ENCODE assay signal across 6 cellular contexts in the genomic region with DNA sequence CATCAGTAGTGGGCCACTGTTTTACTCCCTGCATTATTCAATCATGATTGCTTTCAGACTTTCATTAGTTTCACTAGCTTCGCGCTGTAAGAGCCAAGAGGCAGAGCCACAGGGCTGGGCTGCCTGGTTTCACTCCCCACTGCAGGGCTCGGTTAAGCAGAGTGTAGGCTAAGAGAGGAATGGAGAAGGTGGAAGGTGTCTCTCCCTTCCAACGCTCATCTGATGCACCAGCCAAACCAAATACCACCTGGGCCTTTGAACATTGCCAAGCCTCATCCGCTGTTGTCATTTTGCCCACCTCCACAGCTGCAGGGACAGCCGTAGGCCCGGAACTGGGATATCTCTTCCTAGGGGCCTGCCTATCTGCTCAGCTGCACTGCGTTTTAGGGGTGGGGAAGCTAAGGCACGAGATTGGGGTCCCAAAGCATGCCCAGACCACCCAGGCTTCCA. TPM values are rescaled to one million over a fixed set of nuclear protein-coding genes. Genes with fewer than 3 reads are reported as not detected.
DNase-seq lines count a peak whose midpoint lies in the region; ATAC-seq and TF ChIP-seq lines count a peak whose summit lies in the region.

No MANE protein-coding gene starts in this region.

- H3K4me3 Mint-ChIP-seq in glutamatergic neuron (ENCODE audit: unreplicated experiment): peak overlapping the region; percentile 84

- peaks cover 6% of the 10 kb centered on the region for H3K9me3 Mint-ChIP-seq in glutamatergic neuron (ENCODE audit: unreplicated experiment)

- H3K9me3 ChIP-seq in testis: no peaks in the 10 kb centered on the region

- H3K27me3 Mint-ChIP-seq in glutamatergic neuron (ENCODE audit: unreplicated experiment): peaks cover 4% of the 10 kb centered on the region

- peak overlapping the region; percentile 97 for H3K4me3 ChIP-seq in testis

- peak overlapping the region; percentile 92 for H3K27ac Mint-ChIP-seq in glutamatergic neuron (ENCODE audit: unreplicated experiment)

- peak; percentile 64 for DNase-seq in NCI-H1092 treated with DMSO at 0.1 percent for 48 hours (lab: John Stamatoyannopoulos, UW)
- no peak for DNase-seq in NCI-H1092 (lab: John Stamatoyannopoulos, UW)
- peak; percentile 13 for DNase-seq in glutamatergic neuron
- no peak for DNase-seq in testis
- no peak for DNase-seq in AG20443 (ENCODE audit: low spot score)

- H3K36me3 ChIP-seq in testis (ENCODE audit: low read depth, missing control alignments): no peaks in the 10 kb centered on the region

- H3K27ac ChIP-seq in testis: peak overlapping the region; percentile 99 to 100

- TF ChIP-seq CTCF in glutamatergic neuron (IDR thresholded peaks at IDR 0.05; ENCODE audit: partially characterized antibody, unreplicated experiment) (no peak), testis (IDR thresholded peaks at IDR 0.05) (no peak)

- no peak for TF ChIP-seq POLR2A in testis (IDR thresholded peaks at IDR 0.05)

- ATAC-seq in HG03045 (IDR thresholded peaks at IDR 0.05; ENCODE audit: unreplicated experiment): no peak

- peaks cover 22% of the 10 kb centered on the region for H3K4me1 Mint-ChIP-seq in glutamatergic neuron (ENCODE audit: low read depth, unreplicated experiment)

- intact Hi-C loops in testis (cut with DNase I; ENCODE audit: low total_unique reads): no loop called here

- peaks cover 41% of the 10 kb centered on the region for H3K4me1 ChIP-seq in testis

- 16 to 24% methylated on average over 9 of the region's 9 CpGs for WGBS in testis, 2 donors

- H3K27me3 ChIP-seq in testis: no peaks in the 10 kb centered on the region

- no peaks in the 10 kb centered on the region for H3K36me3 Mint-ChIP-seq in glutamatergic neuron (ENCODE audit: unreplicated experiment)

RNA-seq across cellular contexts. Expression of gene SMARCB1, which starts 0.5 kb away (rescaled TPM):
- 227 TPM for total RNA-seq in glutamatergic neuron (ENCODE audit: unreplicated experiment)
- total RNA-seq in testis: 100 to 1,000 TPM; 158 to 165 TPM
- 160 TPM for polyA plus RNA-seq in testis (ENCODE audit: insufficient read depth, low read depth, low replicate concordance)

RNA-seq across cellular contexts. Expression of gene MMP11, which starts 13.6 kb away (rescaled TPM):
- 28.8 TPM for total RNA-seq in glutamatergic neuron (ENCODE audit: unreplicated experiment)
- total RNA-seq in testis: 10 to 100 TPM; 32.4 to 36.1 TPM
- polyA plus RNA-seq in testis (ENCODE audit: insufficient read depth, low read depth, low replicate concordance): 13.6 TPM

RNA-seq across cellular contexts. Expression of gene CHCHD10, which starts 18.5 kb away (rescaled TPM):
- total RNA-seq in glutamatergic neuron (ENCODE audit: unreplicated experiment) (35.9 TPM), testis (10 to 100 TPM; 24.0 to 30.2 TPM)
- 74.8 TPM for polyA plus RNA-seq in testis (ENCODE audit: insufficient read depth, low read depth, low replicate concordance)

RNA-seq across cellular contexts. Expression of gene C22orf15, which starts 23.5 kb away (rescaled TPM):
- total RNA-seq in glutamatergic neuron (ENCODE audit: unreplicated experiment): not detected
- total RNA-seq in testis: 1 to 10 TPM in 1 of 2 donors, under 1 TPM in 1; 0.68 to 2.4 TPM
- polyA plus RNA-seq in testis (ENCODE audit: insufficient read depth, low read depth, low replicate concordance): 8.8 TPM

RNA-seq across cellular contexts. Expression of gene VPREB3, which starts 32.1 kb away (rescaled TPM):
- total RNA-seq in glutamatergic neuron (ENCODE audit: unreplicated experiment) (not detected), testis (under 1 TPM in 1 of 2 donors, not detected in 1; 0.68 TPM)
- polyA plus RNA-seq in testis (ENCODE audit: insufficient read depth, low read depth, low replicate concordance): 1.2 TPM

Comparison
In these comparisons a context has a peak if more than half of its experiments do, and no peak if none do; other contexts are left out.
1. DNase-seq: peak in NCI-H1092 treated with DMSO at 0.1 percent for 48 hours (single experiment) and glutamatergic neuron (single experiment); none in NCI-H1092 (single experiment), testis (single experiment) and AG20443 (single experiment).